In genomic region chr22:37229012-37229804, GRCh38 we compare ENCODE assay signal across 8 cellular contexts. TPM values are rescaled to one million over a fixed set of nuclear protein-coding genes. Genes with fewer than 3 reads are reported as not detected.
DNase-seq lines count a peak whose midpoint lies in the region; ATAC-seq and TF ChIP-seq lines count a peak whose summit lies in the region.

No MANE protein-coding gene starts in this region.

- H3K27ac ChIP-seq in AG04450 (ENCODE audit: low read depth, low read length) = peak overlapping the region; percentile 52

- peaks cover 2% of the 10 kb centered on the region for H3K9me3 Mint-ChIP-seq in activated T-cell treated with anti-CD3 and anti-CD28 coated beads, Interleukin-2, amount 50 U/mL, for 24 hours

- DNase-seq in AG04450 (ENCODE audit: low read depth, low spot score) (peak; percentile 61), HFF-Myc (ENCODE audit: extremely low read depth, low read depth) (peak; percentile 60), kidney glomerular epithelial cell (lab: John Stamatoyannopoulos, UW) (peak; percentile 54), NCI-H2029 (lab: John Stamatoyannopoulos, UW) (no peak), NCI-H510A (lab: John Stamatoyannopoulos, UW) (no peak)
- DNase-seq in activated T-cell treated with anti-CD3 and anti-CD28 coated beads, Interleukin-2, amount 50 U/mL, for 24 hours = peak; percentile 71

- POLR2A ChIA-PET in AG04450 (lab: Yijun Ruan, JAX) = interaction anchor here (0.6 to 0.8 kb wide), 4 partner anchors 15 to 345 kb away, joined by 3 to 6 read pairs (median 4); partner anchors contain the start of gene CDC42EP1

- H3K4me3 Mint-ChIP-seq in activated T-cell treated with anti-CD3 and anti-CD28 coated beads, Interleukin-2, amount 50 U/mL, for 24 hours = peak overlapping the region; percentile 70

- H3K4me3 ChIP-seq in AG04450 (ENCODE audit: low read depth, low read length) = no peak overlapping the region
- H3K4me3 ChIP-seq in HFF-Myc (replicated peaks; ENCODE audit: low read depth, low read length) = no peak overlapping the region

- no peak for TF ChIP-seq CTCF in AG04450 (IDR thresholded peaks at IDR 0.05; ENCODE audit: low read depth, low read length)
- no peak for TF ChIP-seq CTCF in HFF-Myc (IDR thresholded peaks at IDR 0.05; ENCODE audit: low read depth, low read length, missing control alignments)

- H3K9me3 ChIP-seq in AG04450 (ENCODE audit: control insufficient read depth, insufficient read depth, low read length) = no peaks in the 10 kb centered on the region

- ATAC-seq in GM18517 (IDR thresholded peaks at IDR 0.05; ENCODE audit: unreplicated experiment) (no peak), HG03457 (IDR thresholded peaks at IDR 0.05; ENCODE audit: unreplicated experiment) (no peak)

- H3K4me1 Mint-ChIP-seq in activated T-cell treated with anti-CD3 and anti-CD28 coated beads, Interleukin-2, amount 50 U/mL, for 24 hours (ENCODE audit: low read depth) = peaks cover 89% of the 10 kb centered on the region

- CTCF ChIA-PET in AG04450 (lab: Charles Lee) = interaction anchor here (1.0 to 1.5 kb wide), 6 partner anchors 15 to 38 kb away, joined by 3 to 7 read pairs (median 4); partner anchors contain the start of gene RAC2

- no peaks in the 10 kb centered on the region for H3K27me3 ChIP-seq in AG04450 (ENCODE audit: control insufficient read depth, insufficient read depth, low read length)

- peak overlapping the region; percentile 98 for H3K27ac Mint-ChIP-seq in activated T-cell treated with anti-CD3 and anti-CD28 coated beads, Interleukin-2, amount 50 U/mL, for 24 hours

- no peaks in the 10 kb centered on the region for H3K27me3 Mint-ChIP-seq in activated T-cell treated with anti-CD3 and anti-CD28 coated beads, Interleukin-2, amount 50 U/mL, for 24 hours

- H3K36me3 Mint-ChIP-seq in activated T-cell treated with anti-CD3 and anti-CD28 coated beads, Interleukin-2, amount 50 U/mL, for 24 hours (ENCODE audit: low read depth) = peaks cover 91% of the 10 kb centered on the region

RNA-seq across cellular contexts. Expression of gene RAC2, which starts 14.9 kb away (rescaled TPM):
- polyA plus RNA-seq in AG04450 (2011; rRNA removed) = 25.0 and 35.9 TPM in 2 replicates
- 28.9 and 38.2 TPM in 2 replicates for polyA minus RNA-seq in AG04450 (2011; rRNA and poly(A)+ RNA removed)

RNA-seq across cellular contexts. Expression of gene SSTR3, which starts 16.9 kb away (rescaled TPM):
- 0.06 and 0.14 TPM in 2 replicates for polyA plus RNA-seq in AG04450 (2011; rRNA removed)
- 0.09 and 0.14 TPM in 2 replicates for polyA minus RNA-seq in AG04450 (2011; rRNA and poly(A)+ RNA removed)

RNA-seq across cellular contexts. Expression of gene C1QTNF6, which starts 41.2 kb away (rescaled TPM):
- polyA plus RNA-seq in AG04450 (2011; rRNA removed) = 8.2 and 10.0 TPM in 2 replicates
- polyA minus RNA-seq in AG04450 (2011; rRNA and poly(A)+ RNA removed) = 4.6 and 4.8 TPM in 2 replicates

RNA-seq across cellular contexts. Expression of gene CYTH4, which starts 53.1 kb away (rescaled TPM):
- polyA plus RNA-seq in AG04450 (2011; rRNA removed) = 0.33 and 0.82 TPM in 2 replicates
- polyA minus RNA-seq in AG04450 (2011; rRNA and poly(A)+ RNA removed) = 0.48 and 3.1 TPM in 2 replicates

Comparison
In these comparisons a context has a peak if more than half of its experiments do, and no peak if none do; other contexts are left out.
1. DNase-seq: peak in AG04450 (single experiment), HFF-Myc (single experiment), activated T-cell treated with anti-CD3 and anti-CD28 coated beads, Interleukin-2, amount 50 U/mL, for 24 hours (single experiment) and kidney glomerular epithelial cell (single experiment); none in NCI-H2029 (single experiment) and NCI-H510A (single experiment).